In the genomic region with DNA sequence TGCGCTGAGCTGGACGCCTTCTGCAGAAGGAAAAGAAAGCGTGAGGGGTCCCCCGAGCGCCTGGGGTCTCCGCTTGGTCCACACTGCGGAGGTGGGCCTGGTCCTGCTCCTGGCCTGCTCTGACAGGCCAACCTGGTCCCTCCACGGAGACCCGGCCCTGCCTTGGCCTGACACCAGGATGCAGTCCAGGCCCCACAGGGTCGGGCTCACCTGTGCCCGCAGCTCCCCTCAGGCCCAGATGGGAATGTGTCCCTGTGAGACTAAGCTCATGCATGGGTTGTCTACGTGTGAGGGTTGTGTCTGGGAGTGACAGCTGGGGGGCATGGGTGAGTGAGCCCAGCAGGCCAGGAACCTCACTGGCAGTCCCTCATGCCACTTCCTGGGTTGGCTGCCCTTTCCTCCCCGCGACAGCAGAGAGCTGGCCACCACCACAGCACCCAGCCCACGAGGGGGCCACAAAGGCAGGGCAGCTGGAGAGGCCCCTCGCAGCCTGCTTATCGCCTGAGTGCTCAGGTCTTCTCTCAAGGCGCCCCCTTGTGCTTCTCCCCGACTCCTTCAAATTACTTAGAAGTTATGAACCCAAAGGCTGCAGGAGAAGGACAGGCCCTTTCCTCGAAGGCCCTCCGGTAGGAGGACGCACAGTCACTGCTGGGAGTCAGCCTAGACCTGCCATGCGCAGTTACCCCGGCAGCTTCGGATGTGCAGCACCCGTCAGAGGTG, we compare ENCODE assay signal across 1 cellular context.
TF ChIP-seq lines count a peak whose summit lies in the region.

No MANE protein-coding gene starts in this region.

TF ChIP-seq in H1, 55 proteins besides CTCF, POLR2A, EP300 and RAD21:
- peak; percentile 37; the same call in 1 of the 2 replicates for TF ChIP-seq POLR2AphosphoS5 (IDR thresholded peaks at IDR 0.05; ENCODE audit: low read depth, low read length)
- TF ChIP-seq TAF7 (optimal IDR thresholded peaks at IDR 0.05; ENCODE audit: borderline replicate concordance, low read depth, low read length): no peak
TF ChIP-seq in H1: peak in this region for 1.
